ENCODE assay signal across 8 cellular contexts in genomic region chr9:111621895-111622480, GRCh38. TPM values are rescaled to one million over a fixed set of nuclear protein-coding genes. Genes with fewer than 3 reads are reported as not detected.
DNase-seq lines count a peak whose midpoint lies in the region; ATAC-seq, FAIRE-seq and TF ChIP-seq lines count a peak whose summit lies in the region.

No MANE protein-coding gene starts in this region.

- H3K4me1 ChIP-seq in A673 (ENCODE audit: insufficient read depth, low read length, poor library complexity, severe bottlenecking) = no peaks in the 10 kb centered on the region
- H3K4me1 ChIP-seq in body of pancreas = no peaks in the 10 kb centered on the region
- peaks cover 0 to 13% of the 10 kb centered on the region in 2 donors for H3K4me1 ChIP-seq in left lung
- H3K4me1 ChIP-seq in upper lobe of right lung = peaks cover 8% of the 10 kb centered on the region

- H3K36me3 ChIP-seq in A673 (ENCODE audit: insufficient read depth, low read length, poor library complexity, severe bottlenecking) (no peaks in the 10 kb centered on the region), body of pancreas (replicated peaks in 1 of 2; ENCODE audit: insufficient read depth in 1 of 2, low read depth in 2 of 2) (no peaks in the 10 kb centered on the region), left lung (no peaks in the 10 kb centered on the region), upper lobe of right lung (no peaks in the 10 kb centered on the region)

- FAIRE-seq in RCC 7860 (lab: Jason Lieb, UNC) = no peak

- peak; percentile 60 for TF ChIP-seq CTCF in A673 (conservative IDR thresholded peaks at IDR 0.05; ENCODE audit: low read depth, low read length)
- TF ChIP-seq CTCF in GM10248 (IDR thresholded peaks at IDR 0.05; ENCODE audit: control extremely low read depth, extremely low read depth, low read depth, missing control alignments) = peak; percentile 79
- peak; percentile 33 to 90 (median 65) for TF ChIP-seq CTCF in body of pancreas (IDR thresholded peaks at IDR 0.05)
- TF ChIP-seq CTCF in left lung (IDR thresholded peaks at IDR 0.05) = peak; percentile 66 to 84
- peak; percentile 93 for TF ChIP-seq CTCF in upper lobe of right lung (IDR thresholded peaks at IDR 0.05)

- H3K27ac ChIP-seq in A673 (ENCODE audit: low read depth, low read length, poor library complexity, severe bottlenecking) (no peak overlapping the region), body of pancreas (no peak overlapping the region), left lung (no peak overlapping the region), upper lobe of right lung (no peak overlapping the region)

- peak; percentile 36 for DNase-seq in A673 (ENCODE audit: low spot score)
- peak; percentile 47 for DNase-seq in GM10248 (ENCODE audit: extremely low spot score)
- peak; percentile 38 for DNase-seq in NAMALWA (ENCODE audit: low spot score)
- DNase-seq in body of pancreas = peak in 3 of 4 donors; percentile 25 to 66 (median 33)
- no peak for DNase-seq in left lung
- no peak for DNase-seq in upper lobe of right lung
- no peak for DNase-seq in RCC 7860 (ENCODE audit: low spot score)
- no peak for DNase-seq in NCI-H146 (lab: John Stamatoyannopoulos, UW)

- H3K9me3 ChIP-seq in A673 (ENCODE audit: low read depth, low read length, poor library complexity, severe bottlenecking) = no peaks in the 10 kb centered on the region
- H3K9me3 ChIP-seq in body of pancreas = no peaks in the 10 kb centered on the region
- H3K9me3 ChIP-seq in left lung = no peaks in the 10 kb centered on the region
- no peaks in the 10 kb centered on the region for H3K9me3 ChIP-seq in upper lobe of right lung

- POLR2A ChIA-PET in A673 (lab: Charles Lee; ENCODE audit: low non-redundant PET) = interaction anchor here (0.6 kb wide), 1 partner anchor 326 kb away, joined by 3 read pairs; no protein-coding TSS in a partner anchor
- POLR2A ChIA-PET in GM10248 (lab: Yijun Ruan, JAX) = interaction anchor here (0.7 kb wide), 1 partner anchor 41 kb away, joined by 3 read pairs; no protein-coding TSS in a partner anchor

- H3K4me3 ChIP-seq in A673 (ENCODE audit: low read depth, low read length, poor library complexity, severe bottlenecking) (no peak overlapping the region), body of pancreas (no peak overlapping the region), left lung (no peak overlapping the region), upper lobe of right lung (no peak overlapping the region)

- 18 to 33% methylated on average over 2 of the region's 2 CpGs for WGBS in body of pancreas, 2 donors

- intact Hi-C loops in A673 (cut with micrococcal nuclease; ENCODE audit: unreplicated experiment) (no loop called here), body of pancreas (cut with DNase I) (no loop called here), left lung (cut with DNase I) (no loop called here), upper lobe of right lung (cut with DNase I) (no loop called here)

- CTCF ChIA-PET in A673 (lab: Charles Lee) (interaction anchor here (0.7 to 0.9 kb wide), 2 partner anchors 14 to 24 kb away, joined by 3 to 6 read pairs; no protein-coding TSS in a partner anchor), GM10248 (lab: Yijun Ruan, JAX) (interaction anchor here (0.6 to 2.5 kb wide), 19 partner anchors 10 to 195 kb away, joined by 3 to 42 read pairs (median 3); partner anchors contain the start of genes DNAJC25, GNG10 and PTGR1)

- no TSS peak for BruUV-seq in A673 (replicated peaks; lab: Mats Ljungman, UMichigan)

- ATAC-seq in body of pancreas (peak; percentile 60), left lung (peak; percentile 95), upper lobe of right lung (peak; percentile 95)

- H3K27me3 ChIP-seq in A673 (replicated peaks; ENCODE audit: insufficient read depth, low read depth, low read length, poor library complexity) (peaks cover 4% of the 10 kb centered on the region), body of pancreas (no peaks in the 10 kb centered on the region), left lung (no peaks in the 10 kb centered on the region), upper lobe of right lung (no peaks in the 10 kb centered on the region)

- no peak for TF ChIP-seq POLR2A in body of pancreas (IDR thresholded peaks at IDR 0.05)

RNA-seq across cellular contexts. Expression of gene DNAJC25, which starts 9.1 kb away (rescaled TPM):
- total RNA-seq in A673 (2021) (6.1 and 6.3 TPM in 2 replicates), body of pancreas (10 to 100 TPM in 1 of 2 donors, 1 to 10 TPM in 1; 4.2 to 21.1 TPM), left lung (1 to 10 TPM; 5.4 to 7.8 TPM), upper lobe of right lung (6.6 TPM)

RNA-seq across cellular contexts. Expression of gene PTGR1, which starts 22.5 kb away (rescaled TPM):
- 20.9 and 29.7 TPM in 2 replicates for total RNA-seq in A673 (2021)
- 10 to 100 TPM in 1 of 2 donors, 1 to 10 TPM in 1; 8.2 to 18.9 TPM for total RNA-seq in body of pancreas
- 10 to 100 TPM; 51.5 to 63.9 TPM for total RNA-seq in left lung
- total RNA-seq in upper lobe of right lung = 38.0 TPM

RNA-seq across cellular contexts. Expression of gene GNG10, which starts 39.4 kb away (rescaled TPM):
- 24.4 and 26.2 TPM in 2 replicates for total RNA-seq in A673 (2021)
- 10 to 100 TPM in 1 of 2 donors, 1 to 10 TPM in 1; 5.9 to 16.6 TPM for total RNA-seq in body of pancreas
- 10 to 100 TPM; 46.3 to 56.9 TPM for total RNA-seq in left lung
- 33.4 TPM for total RNA-seq in upper lobe of right lung

Comparison
In these comparisons a context has a peak if more than half of its experiments do, and no peak if none do; other contexts are left out.
1. DNase-seq: peak in A673 (single experiment), GM10248 (single experiment), NAMALWA (single experiment) and body of pancreas (3 of 4); none in left lung (0 of 2), upper lobe of right lung (single experiment), RCC 7860 (single experiment) and NCI-H146 (single experiment).
2. Peak in every context shown above with its lines, with median percentiles within 50 percentile points of each other: CTCF ChIP-seq and ATAC-seq.